Comparison of ENCODE assay signal across 12 cellular contexts in the genomic region with DNA sequence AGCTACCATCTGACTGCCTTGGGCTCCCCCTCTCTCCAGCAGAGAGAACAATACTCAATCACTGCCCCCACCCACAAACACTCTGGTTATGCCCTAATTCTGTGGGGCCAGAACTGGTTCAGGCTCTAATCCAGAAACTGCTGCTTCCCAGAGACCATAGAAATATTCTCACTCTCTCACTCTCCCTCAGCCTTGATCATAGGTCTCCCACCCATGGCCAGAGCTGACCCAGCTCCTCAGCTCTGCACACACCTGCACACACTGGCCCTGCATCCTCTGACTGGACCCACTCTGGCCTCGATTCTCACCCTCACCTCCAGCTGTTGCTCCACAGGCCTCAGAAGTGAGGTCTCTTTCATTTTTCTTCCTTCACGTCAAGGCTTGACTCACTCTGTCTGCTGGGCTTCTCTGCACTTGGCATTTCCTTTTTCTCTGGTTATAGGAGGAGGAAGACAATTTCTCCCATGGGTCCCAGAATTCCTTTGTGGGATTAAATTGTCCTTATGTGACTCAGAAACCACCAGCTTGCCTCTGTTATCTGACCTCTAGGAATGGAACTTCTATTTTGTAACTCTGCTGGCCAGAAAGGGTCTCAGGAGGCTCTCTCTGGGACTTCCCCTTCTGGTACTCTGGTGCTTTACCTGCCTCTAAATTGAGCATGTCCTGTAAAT. TPM values are rescaled to one million over a fixed set of nuclear protein-coding genes. Genes with fewer than 3 reads are reported as not detected.
A peak's percentile ranks its signal among the peaks of the same experiment; 100 is the strongest.
DNase-seq lines count a peak whose midpoint lies in the region; ATAC-seq and TF ChIP-seq lines count a peak whose summit lies in the region.
"Had no signal": no experiment of that assay in that cellular context is flagged by ENCODE, and none has a peak within 500 bp of the region (broad histone marks: within the 10 kb centered on the region; RNA-seq: fewer than 3 reads in every experiment).

No MANE protein-coding gene starts in this region.

- no peak overlapping the region for H3K4me3 Mint-ChIP-seq in activated B cell treated with CpG ODN at 0.5 μM for 24 hours
- H3K4me3 Mint-ChIP-seq in activated CD4-positive, alpha-beta T cell treated with anti-CD3 and anti-CD28 coated beads, Interleukin-2, amount 10 ng/mL, durations not matched to agents 7 days and 5 days = no peak overlapping the region
- H3K4me3 Mint-ChIP-seq: activated T-cell treated with anti-CD3 and anti-CD28 coated beads, Interleukin-2, amount 50 U/mL, for 24 hours had no signal

- no peaks in the 10 kb centered on the region for H3K9me3 ChIP-seq in AG04450 (ENCODE audit: control insufficient read depth, insufficient read depth, low read length)
- H3K9me3 ChIP-seq: vagina had no signal

- CTCF ChIA-PET in AG04450 (lab: Charles Lee) (no interaction called here), activated B cell treated with CpG ODN at 0.5 μM for 24 hours (lab: Charles Lee) (no interaction called here)
- CTCF ChIA-PET in activated CD4-positive, alpha-beta T cell treated with anti-CD3 and anti-CD28 coated beads, Interleukin-2, amount 10 ng/mL, durations not matched to agents 7 days and 5 days (lab: Charles Lee) = no interaction called here

- intact Hi-C loops in activated B cell treated with CpG ODN at 0.5 μM for 24 hours (cut with micrococcal nuclease) = no loop called here

- ATAC-seq in activated B cell treated with CpG ODN at 0.5 μM for 24 hours (ENCODE audit: low read depth) (peak; percentile 40), GM21723 (IDR thresholded peaks at IDR 0.05; ENCODE audit: unreplicated experiment) (no peak)
- ATAC-seq: Right ventricle myocardium inferior had no signal

- no peak for TF ChIP-seq CTCF in AG04450 (IDR thresholded peaks at IDR 0.05; ENCODE audit: low read depth, low read length)
- TF ChIP-seq CTCF in activated B cell treated with CpG ODN at 0.5 μM for 24 hours (IDR thresholded peaks at IDR 0.05) = no peak
- TF ChIP-seq CTCF in foreskin fibroblast (IDR thresholded peaks at IDR 0.05; ENCODE audit: low read depth, low read length) = no peak

- peaks cover 3% of the 10 kb centered on the region for H3K27me3 ChIP-seq in AG04450 (ENCODE audit: control insufficient read depth, insufficient read depth, low read length)
- H3K27me3 ChIP-seq: vagina had no signal

- H3K27ac Mint-ChIP-seq in activated B cell treated with CpG ODN at 0.5 μM for 24 hours = no peak overlapping the region
- H3K27ac Mint-ChIP-seq in activated CD4-positive, alpha-beta T cell treated with anti-CD3 and anti-CD28 coated beads, Interleukin-2, amount 10 ng/mL, durations not matched to agents 7 days and 5 days = no peak overlapping the region
- H3K27ac Mint-ChIP-seq: activated T-cell treated with anti-CD3 and anti-CD28 coated beads, Interleukin-2, amount 50 U/mL, for 24 hours had no signal

- POLR2A ChIA-PET in AG04450 (lab: Yijun Ruan, JAX) = interaction anchor here (1.2 to 1.9 kb wide), 2 partner anchors 16 to 32 kb away, joined by 3 to 4 read pairs; a partner anchor contains a TSS
- POLR2A ChIA-PET in activated B cell treated with CpG ODN at 0.5 μM for 24 hours (lab: Charles Lee) = interaction anchor here (0.9 kb wide), 1 partner anchor 32 kb away, joined by 3 read pairs; a partner anchor contains a TSS
- POLR2A ChIA-PET in activated CD4-positive, alpha-beta T cell treated with anti-CD3 and anti-CD28 coated beads, Interleukin-2, amount 10 ng/mL, durations not matched to agents 7 days and 5 days (lab: Charles Lee) = no interaction called here

- H3K27me3 Mint-ChIP-seq in activated B cell treated with CpG ODN at 0.5 μM for 24 hours = peaks cover 9% of the 10 kb centered on the region
- peaks cover 3% of the 10 kb centered on the region for H3K27me3 Mint-ChIP-seq in activated CD4-positive, alpha-beta T cell treated with anti-CD3 and anti-CD28 coated beads, Interleukin-2, amount 10 ng/mL, durations not matched to agents 7 days and 5 days
- H3K27me3 Mint-ChIP-seq: activated T-cell treated with anti-CD3 and anti-CD28 coated beads, Interleukin-2, amount 50 U/mL, for 24 hours had no signal

- H3K36me3 Mint-ChIP-seq in activated B cell treated with CpG ODN at 0.5 μM for 24 hours (ENCODE audit: low read depth) = no peaks in the 10 kb centered on the region
- no peaks in the 10 kb centered on the region for H3K36me3 Mint-ChIP-seq in activated CD4-positive, alpha-beta T cell treated with anti-CD3 and anti-CD28 coated beads, Interleukin-2, amount 10 ng/mL, durations not matched to agents 7 days and 5 days (ENCODE audit: low read depth)

- DNase-seq in AG04450 (ENCODE audit: low read depth, low spot score) (peak; percentile 51), HK-2 (ENCODE audit: unreplicated experiment) (peak; percentile 38), activated B cell treated with CpG ODN at 0.5 μM for 24 hours (no peak), foreskin fibroblast (peak; percentile 89), NCI-H69 (lab: John Stamatoyannopoulos, UW) (no peak), NCI-H774 (lab: John Stamatoyannopoulos, UW) (no peak)
- DNase-seq in activated CD4-positive, alpha-beta T cell treated with anti-CD3 and anti-CD28 coated beads, Interleukin-2, amount 10 ng/mL, durations not matched to agents 7 days and 5 days = no peak
- DNase-seq: activated T-cell treated with anti-CD3 and anti-CD28 coated beads, Interleukin-2, amount 50 U/mL, for 24 hours; NCI-H1105 treated with DMSO at 0.1 percent for 48 hours had no signal

- H3K4me3 ChIP-seq in AG04450 (ENCODE audit: low read depth, low read length) (no peak overlapping the region), foreskin fibroblast (ENCODE audit: low read depth in 1 of 2, low read length in 2 of 2) (no peak overlapping the region)
- H3K4me3 ChIP-seq: vagina had no signal

- no peaks in the 10 kb centered on the region for H3K9me3 Mint-ChIP-seq in activated B cell treated with CpG ODN at 0.5 μM for 24 hours
- no peaks in the 10 kb centered on the region for H3K9me3 Mint-ChIP-seq in activated CD4-positive, alpha-beta T cell treated with anti-CD3 and anti-CD28 coated beads, Interleukin-2, amount 10 ng/mL, durations not matched to agents 7 days and 5 days
- H3K9me3 Mint-ChIP-seq: activated T-cell treated with anti-CD3 and anti-CD28 coated beads, Interleukin-2, amount 50 U/mL, for 24 hours had no signal

- peaks cover 10% of the 10 kb centered on the region for H3K4me1 Mint-ChIP-seq in activated B cell treated with CpG ODN at 0.5 μM for 24 hours
- no peaks in the 10 kb centered on the region for H3K4me1 Mint-ChIP-seq in activated CD4-positive, alpha-beta T cell treated with anti-CD3 and anti-CD28 coated beads, Interleukin-2, amount 10 ng/mL, durations not matched to agents 7 days and 5 days

- peak overlapping the region; percentile 81 for H3K27ac ChIP-seq in AG04450 (ENCODE audit: low read depth, low read length)
- H3K27ac ChIP-seq: vagina had no signal

RNA-seq across cellular contexts. Expression of a gene that starts 15.6 kb away (rescaled TPM):
- 12.1 and 12.2 TPM in 2 replicates for polyA plus RNA-seq in AG04450 (2011; rRNA removed)
- polyA minus RNA-seq in AG04450 (2011; rRNA and poly(A)+ RNA removed) = 13.2 and 18.5 TPM in 2 replicates
- 34.7 and 41.6 TPM in 2 replicates for total RNA-seq in activated B cell treated with CpG ODN at 0.5 μM for 24 hours
- total RNA-seq in activated CD4-positive, alpha-beta T cell treated with anti-CD3 and anti-CD28 coated beads, Interleukin-2, amount 10 ng/mL, durations not matched to agents 7 days and 5 days = 10 to 100 TPM; 21.2 to 24.3 TPM

RNA-seq across cellular contexts. Expression of a gene that starts 31.9 kb away (rescaled TPM):
- polyA plus RNA-seq in AG04450 (2011; rRNA removed) = 9.7 and 12.9 TPM in 2 replicates
- polyA minus RNA-seq in AG04450 (2011; rRNA and poly(A)+ RNA removed) = 21.2 and 38.6 TPM in 2 replicates
- total RNA-seq in activated B cell treated with CpG ODN at 0.5 μM for 24 hours = 7.4 and 9.0 TPM in 2 replicates
- 10 to 100 TPM; 16.8 to 17.1 TPM for total RNA-seq in activated CD4-positive, alpha-beta T cell treated with anti-CD3 and anti-CD28 coated beads, Interleukin-2, amount 10 ng/mL, durations not matched to agents 7 days and 5 days

Comparison
In these comparisons a context has a peak if more than half of its experiments do, and no peak if none do; other contexts are left out.
1. DNase-seq: peak in AG04450 (single experiment), HK-2 (single experiment) and foreskin fibroblast (2 of 2); none in activated B cell treated with CpG ODN at 0.5 μM for 24 hours (single experiment), NCI-H69 (single experiment), activated CD4-positive, alpha-beta T cell treated with anti-CD3 and anti-CD28 coated beads, Interleukin-2, amount 10 ng/mL, durations not matched to agents 7 days and 5 days (single experiment) and NCI-H774 (single experiment).